ENCODE assay signal across 19 cellular contexts in genomic region chr12:32146074-32146873, GRCh38. TPM values are rescaled to one million over a fixed set of nuclear protein-coding genes. Genes with fewer than 3 reads are reported as not detected.
DNase-seq lines count a peak whose midpoint lies in the region; ATAC-seq and TF ChIP-seq lines count a peak whose summit lies in the region.
"Had no signal": no experiment of that assay in that cellular context is flagged by ENCODE, and none has a peak within 500 bp of the region (broad histone marks: within the 10 kb centered on the region; RNA-seq: fewer than 3 reads in every experiment).

No MANE protein-coding gene starts in this region.

- intact Hi-C loops in CD14-positive monocyte (cut with micrococcal nuclease) (no loop called here), aorta (cut with DNase I) (no loop called here)

- DNase-seq in GM06990 (ENCODE audit: extremely low read depth, insufficient read length) (peak; percentile 49), CD14-positive monocyte (ENCODE audit: low spot score) (no peak), aorta (no peak), mesenteric fat pad (ENCODE audit: low spot score) (no peak), DMS 273 treated with DMSO at 0.1 percent for 48 hours (lab: John Stamatoyannopoulos, UW) (no peak)
- DNase-seq: activated CD4-positive, alpha-beta T cell treated with anti-CD3 and anti-CD28 coated beads, Interleukin-2, amount 50 U/mL, for 48 hours; activated effector memory CD4-positive, alpha-beta T cell treated with anti-CD3 and anti-CD28 coated beads, Interleukin-2, amount 50 U/mL, for 16 hours; DMS79 treated with DMSO at 0.1 percent for 48 hours; heart left ventricle; Kasumi-1; left ventricle myocardium superior; NCI-H2081 treated with DMSO at 0.1 percent for 48 hours; stimulated activated CD4-positive, alpha-beta T cell treated with anti-CD3 and anti-CD28 coated beads, Interleukin-12 subunit alpha, Interleukin-12 subunit beta, amount 100 ng/mL, for 4 hours had no signal

- peaks cover 3 to 12% (median 7%) of the 10 kb centered on the region in 7 donors for H3K9me3 Mint-ChIP-seq in CD14-positive monocyte

- H3K27ac Mint-ChIP-seq in CD14-positive monocyte, result peak overlapping the region in 1 of 7 donors; percentile 38
- H3K27ac Mint-ChIP-seq: neural progenitor cell had no signal

- no peak overlapping the region for H3K4me3 ChIP-seq in GM06990 (replicated peaks; ENCODE audit: low read depth, low read length)
- H3K4me3 ChIP-seq in aorta (ENCODE audit: low read length in 2 of 2), result no peak overlapping the region
- H3K4me3 ChIP-seq: cardiac muscle cell, heart left ventricle, neural progenitor cell, vagina had no signal

- no peak for TF ChIP-seq CTCF in GM06990 (IDR thresholded peaks at IDR 0.05; ENCODE audit: insufficient read depth, low read length, poor library complexity, severe bottlenecking)
- no peak for TF ChIP-seq CTCF in CD14-positive monocyte (IDR thresholded peaks at IDR 0.05)

- H3K27me3 ChIP-seq in GM06990 (replicated peaks; ENCODE audit: control insufficient read depth, insufficient read depth, low read length) (no peaks in the 10 kb centered on the region), aorta (ENCODE audit: control insufficient read depth in 1 of 2, insufficient read depth in 2 of 2, low read length in 1 of 2) (no peaks in the 10 kb centered on the region)
- H3K27me3 ChIP-seq: cardiac muscle cell, heart left ventricle, neural progenitor cell, vagina had no signal

- H3K27me3 Mint-ChIP-seq in CD14-positive monocyte (ENCODE audit: low read depth in 3 of 3), result peaks cover 0 to 1% (median 0%) of the 10 kb centered on the region in 3 donors

- H3K27ac ChIP-seq in aorta (ENCODE audit: low read depth in 1 of 2, low read length in 2 of 2), result no peak overlapping the region
- H3K27ac ChIP-seq: cardiac muscle cell, heart left ventricle, neural progenitor cell, vagina had no signal

- 75% methylated on average over 5 of the region's 5 CpGs for WGBS in aorta, 2 donors

- H3K36me3 ChIP-seq in GM06990 (ENCODE audit: control insufficient read depth, insufficient read depth, low read length), result no peaks in the 10 kb centered on the region
- H3K36me3 ChIP-seq in aorta (ENCODE audit: control insufficient read depth in 1 of 2, insufficient read depth in 2 of 2, low read length in 1 of 2), result no peaks in the 10 kb centered on the region
- H3K36me3 ChIP-seq: cardiac muscle cell, heart left ventricle, neural progenitor cell, vagina had no signal

- no peak overlapping the region for H3K4me3 Mint-ChIP-seq in CD14-positive monocyte
- H3K4me3 Mint-ChIP-seq: neural progenitor cell had no signal

- peaks cover 0 to 3% of the 10 kb centered on the region in 2 donors for H3K4me1 ChIP-seq in aorta (ENCODE audit: control insufficient read depth in 1 of 2, insufficient read depth in 2 of 2, low read length in 2 of 2)
- H3K4me1 ChIP-seq: vagina had no signal

- H3K9me3 ChIP-seq in aorta (ENCODE audit: control insufficient read depth, low read length), result no peaks in the 10 kb centered on the region
- H3K9me3 ChIP-seq: vagina had no signal

- no peaks in the 10 kb centered on the region for H3K4me1 Mint-ChIP-seq in CD14-positive monocyte

- ATAC-seq in GM19035 (IDR thresholded peaks at IDR 0.05; ENCODE audit: unreplicated experiment) (peak; percentile 89), HG02642 (IDR thresholded peaks at IDR 0.05; ENCODE audit: poor library complexity, unreplicated experiment) (peak; percentile 84), HG03521 (IDR thresholded peaks at IDR 0.05; ENCODE audit: unreplicated experiment) (peak; percentile 68), aorta (ENCODE audit: low FRiP score) (no peak)
- ATAC-seq: heart left ventricle, left ventricle myocardium superior had no signal

- H3K36me3 Mint-ChIP-seq in CD14-positive monocyte, result peaks cover 0 to 3% of the 10 kb centered on the region in 2 donors

RNA-seq across cellular contexts. Expression of gene BICD1, which starts 39.6 kb away (rescaled TPM):
- 1 to 10 TPM in 1 of 2 donors, under 1 TPM in 1; 0.55 to 1.6 TPM for polyA plus RNA-seq in CD14-positive monocyte
- 10 to 100 TPM; 42.1 to 42.6 TPM for total RNA-seq in aorta
- polyA plus RNA-seq in aorta, result 1 to 10 TPM; 3.0 to 8.4 TPM
- 21.9 TPM for total RNA-seq in mesenteric fat pad
